8 cellular contexts compared by ENCODE assay signal in the genomic region with DNA sequence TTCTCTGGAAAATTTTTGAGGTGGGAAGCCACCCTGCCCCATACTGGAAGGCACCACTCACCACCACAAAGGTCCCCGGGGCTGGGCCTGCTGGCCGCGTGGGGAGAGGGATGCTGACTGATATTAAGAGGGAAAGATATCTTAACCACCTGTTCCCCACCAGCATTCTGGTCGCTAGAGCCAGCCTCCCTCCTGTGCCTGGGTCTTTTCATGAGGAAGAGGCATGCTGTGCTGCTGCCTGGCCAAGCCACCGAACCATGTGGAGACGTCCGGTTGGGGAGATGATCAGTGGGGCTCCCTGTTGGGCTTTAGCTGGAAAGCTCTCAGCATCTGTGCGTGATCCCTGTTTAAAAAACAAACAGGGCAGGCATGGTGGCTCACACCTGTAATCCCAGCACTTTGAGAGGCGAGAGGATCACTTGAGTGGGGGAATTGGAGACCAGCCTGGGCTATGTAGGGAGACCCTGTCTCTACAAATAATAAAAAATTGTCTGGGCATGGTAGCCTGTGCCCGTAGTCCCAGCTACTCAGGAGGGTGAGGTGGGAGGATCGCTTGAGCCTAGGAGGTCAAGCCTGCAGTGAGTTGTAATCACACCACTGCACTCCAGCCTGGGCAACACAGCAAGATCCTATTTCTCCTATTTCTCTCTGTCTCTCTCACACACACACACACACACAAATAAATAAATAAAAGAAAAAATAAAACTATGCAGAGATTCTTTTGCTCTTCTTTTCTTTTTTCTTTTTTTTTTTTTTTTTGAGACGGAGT. TPM values are rescaled to one million over a fixed set of nuclear protein-coding genes. Genes with fewer than 3 reads are reported as not detected.
DNase-seq lines count a peak whose midpoint lies in the region; ATAC-seq, FAIRE-seq and TF ChIP-seq lines count a peak whose summit lies in the region.

No MANE protein-coding gene starts in this region.

- ATAC-seq in Panc1 (no peak), GM21528 (IDR thresholded peaks at IDR 0.05; ENCODE audit: low FRiP score, unreplicated experiment) (no peak)

- DNase-seq in GM06990 (ENCODE audit: extremely low read depth, insufficient read length), result peak; percentile 43
- no peak for DNase-seq in Panc1 (ENCODE audit: low read depth, low spot score)
- peak; percentile 32 for DNase-seq in astrocyte of the hippocampus (ENCODE audit: low read depth, low spot score)
- DNase-seq in kidney, result no peak
- DNase-seq in stimulated activated CD4-positive, alpha-beta T cell treated with anti-CD3 and anti-CD28 coated beads, Interleukin-2, amount 100 ng/mL, for 48 hours, result peak; percentile 14 to 22
- DNase-seq in COLO829 (ENCODE audit: low spot score), result no peak
- no peak for DNase-seq in inferior parietal cortex (ENCODE audit: extremely low spot score)

- TSS peak; percentile 96 for BruUV-seq in Panc1 (replicated peaks; lab: Mats Ljungman, UMichigan)

- H3K27me3 ChIP-seq in GM06990 (replicated peaks; ENCODE audit: control insufficient read depth, insufficient read depth, low read length), result no peaks in the 10 kb centered on the region
- H3K27me3 ChIP-seq in Panc1 (ENCODE audit: control insufficient read depth, insufficient read depth, low read length), result no peaks in the 10 kb centered on the region

- H3K27ac ChIP-seq in Panc1 (ENCODE audit: low read length) (peak overlapping the region; percentile 90), kidney (ENCODE audit: low read depth in 2 of 2, low read length in 2 of 2) (no peak overlapping the region)

- H3K4me3 ChIP-seq in GM06990 (replicated peaks; ENCODE audit: low read depth, low read length) (peak overlapping the region; percentile 85), Panc1 (ENCODE audit: low read depth in 2 of 2, low read length in 2 of 2) (peak overlapping the region; percentile 91 to 94), kidney (ENCODE audit: low read length in 2 of 2) (peak overlapping the region; percentile 90 to 94)

- no peak for FAIRE-seq in kidney (lab: Jason Lieb, UNC)

- TF ChIP-seq CTCF in GM06990 (IDR thresholded peaks at IDR 0.05; ENCODE audit: insufficient read depth, low read length, poor library complexity, severe bottlenecking), result no peak
- no peak for TF ChIP-seq CTCF in Panc1 (IDR thresholded peaks at IDR 0.05)
- no peak for TF ChIP-seq CTCF in kidney (IDR thresholded peaks at IDR 0.05; ENCODE audit: borderline replicate concordance, extremely low read depth, insufficient read depth)

- H3K9me3 ChIP-seq in Panc1 (ENCODE audit: control insufficient read depth, insufficient read depth, low read depth, low read length), result no peaks in the 10 kb centered on the region
- H3K9me3 ChIP-seq in kidney (ENCODE audit: control insufficient read depth in 1 of 2, low read length in 2 of 2), result no peaks in the 10 kb centered on the region

- in situ Hi-C loops in Panc1 (cut with HindIII; ENCODE audit: low pct_unique_long_range_greater_than_20kb, low sequenced_read_pairs), result no loop called here

- CTCF ChIA-PET in Panc1 (lab: Charles Lee), result no interaction called here

- POLR2A ChIA-PET in Panc1 (lab: Charles Lee), result no interaction called here

- peaks cover 3% of the 10 kb centered on the region; the same call in 1 of the 2 replicates for H3K36me3 ChIP-seq in GM06990 (ENCODE audit: control insufficient read depth, insufficient read depth, low read length)
- H3K36me3 ChIP-seq in Panc1 (ENCODE audit: control insufficient read depth, insufficient read depth, low read length), result peaks cover 3% of the 10 kb centered on the region; the same call in 1 of the 2 replicates
- H3K36me3 ChIP-seq in kidney (ENCODE audit: control insufficient read depth in 1 of 2, insufficient read depth in 2 of 2, low read length in 2 of 2), result peaks cover 0 to 2% of the 10 kb centered on the region in 2 donors

- H3K4me1 ChIP-seq in Panc1 (ENCODE audit: control insufficient read depth, insufficient read depth, low read length), result peaks cover 6% of the 10 kb centered on the region; the same call in 1 of the 2 replicates
- H3K4me1 ChIP-seq in kidney (ENCODE audit: control insufficient read depth in 1 of 2, insufficient read depth in 1 of 2, low read depth in 1 of 2, low read length in 2 of 2), result peaks cover 0 to 12% of the 10 kb centered on the region in 2 donors

- peak overlapping the region; percentile 63 to 97 for H3K9ac ChIP-seq in kidney (ENCODE audit: low read length in 2 of 2)

- intact Hi-C loops in Panc1 (cut with micrococcal nuclease; ENCODE audit: unreplicated experiment) (no loop called here), kidney (cut with DNase I) (no loop called here)

RNA-seq across cellular contexts. Expression of gene KLHL18, which starts 1.0 kb away (rescaled TPM):
- total RNA-seq in Panc1 (2021; ENCODE audit: unreplicated experiment) (35.4 TPM), kidney (31.1 TPM)
- 27.9 TPM for polyA plus RNA-seq in Panc1 (2012; ENCODE audit: insufficient read length)
- polyA plus RNA-seq in kidney (ENCODE audit: insufficient read depth, low read depth, low replicate concordance), result 10.6 TPM

RNA-seq across cellular contexts. Expression of gene KIF9, which starts 1.2 kb away (rescaled TPM):
- total RNA-seq in Panc1 (2021; ENCODE audit: unreplicated experiment) (8.9 TPM), kidney (16.9 TPM)
- 14.7 TPM for polyA plus RNA-seq in Panc1 (2012; ENCODE audit: insufficient read length)
- polyA plus RNA-seq in kidney (ENCODE audit: insufficient read depth, low read depth, low replicate concordance), result 32.9 TPM

Comparison
In these comparisons a context has a peak if more than half of its experiments do, and no peak if none do; other contexts are left out.
1. DNase-seq: peak in GM06990 (single experiment), astrocyte of the hippocampus (single experiment) and stimulated activated CD4-positive, alpha-beta T cell treated with anti-CD3 and anti-CD28 coated beads, Interleukin-2, amount 100 ng/mL, for 48 hours (2 of 2); none in Panc1 (single experiment), kidney (single experiment), COLO829 (single experiment) and inferior parietal cortex (single experiment).
2. Peak in every context shown above with its lines, with median percentiles within 50 percentile points of each other: H3K4me3 ChIP-seq.